ENCODE assay signal across 9 cellular contexts in genomic region chr12:11749943-11750690, GRCh38.
DNase-seq lines count a peak whose midpoint lies in the region; ATAC-seq and TF ChIP-seq lines count a peak whose summit lies in the region.
"Had no signal": no experiment of that assay in that cellular context is flagged by ENCODE, and none has a peak within 500 bp of the region (broad histone marks: within the 10 kb centered on the region; RNA-seq: fewer than 3 reads in every experiment).

No MANE protein-coding gene starts in this region.

- no peak overlapping the region for H3K4me3 Mint-ChIP-seq in glutamatergic neuron (ENCODE audit: unreplicated experiment)
- H3K4me3 Mint-ChIP-seq: T-helper 1 cell treated with Interleukin-12 subunit alpha and Interleukin-12 subunit beta and Interleukin-4 antibody, amounts not matched to agents 30 μg/mL and 1 μg/mL, for 36 hours had no signal

- DNase-seq in GM13977 (ENCODE audit: low spot score) = peak; percentile 53
- DNase-seq in right lobe of liver = peak in 1 of 3 donors; percentile 44
- DNase-seq in SK-N-DZ (ENCODE audit: low spot score) = no peak
- DNase-seq in glutamatergic neuron = no peak
- no peak for DNase-seq in NCI-H2171 (lab: John Stamatoyannopoulos, UW)
- no peak for DNase-seq in AG08395 (ENCODE audit: low spot score)

- intact Hi-C loops in right lobe of liver (cut with DNase I) = no loop called here

- H3K9me3 Mint-ChIP-seq in glutamatergic neuron (ENCODE audit: unreplicated experiment) = peaks cover 1% of the 10 kb centered on the region
- H3K9me3 Mint-ChIP-seq: T-helper 1 cell treated with Interleukin-12 subunit alpha and Interleukin-12 subunit beta and Interleukin-4 antibody, amounts not matched to agents 30 μg/mL and 1 μg/mL, for 36 hours had no signal

- H3K27ac Mint-ChIP-seq in glutamatergic neuron (ENCODE audit: unreplicated experiment) = no peak overlapping the region
- H3K27ac Mint-ChIP-seq: T-helper 1 cell treated with Interleukin-12 subunit alpha and Interleukin-12 subunit beta and Interleukin-4 antibody, amounts not matched to agents 30 μg/mL and 1 μg/mL, for 36 hours had no signal

- H3K27me3 ChIP-seq in right lobe of liver = no peaks in the 10 kb centered on the region

- no peak overlapping the region for H3K4me3 ChIP-seq in right lobe of liver

- peak; percentile 41 for ATAC-seq in GM21423 (IDR thresholded peaks at IDR 0.05; ENCODE audit: unreplicated experiment)
- peak; percentile 47 for ATAC-seq in HG03571 (IDR thresholded peaks at IDR 0.05; ENCODE audit: unreplicated experiment)
- ATAC-seq in right lobe of liver = peak; percentile 37 to 64 (median 46)

- TF ChIP-seq CTCF in GM13977 (IDR thresholded peaks at IDR 0.05; ENCODE audit: extremely low read depth, insufficient read depth, missing control alignments) (no peak), right lobe of liver (IDR thresholded peaks at IDR 0.05) (no peak), glutamatergic neuron (IDR thresholded peaks at IDR 0.05; ENCODE audit: partially characterized antibody, unreplicated experiment) (no peak)

- in situ Hi-C loops in GM13977 (cut with MboI; ENCODE audit: low pct_unique_long_range_greater_than_20kb, low sequenced_read_pairs, unreplicated experiment) = loop anchor here (25.0 kb wide), 1 partner anchor 262 kb away; no protein-coding TSS in a partner anchor

- no peaks in the 10 kb centered on the region for H3K27me3 Mint-ChIP-seq in glutamatergic neuron (ENCODE audit: unreplicated experiment)

- WGBS in right lobe of liver (ENCODE audit: insufficient coverage, low coverage, low lambda C conversion rate, missing lambda C conversion rate) = 61% methylated on average over 8 of the region's 11 CpGs

- TF ChIP-seq POLR2A in right lobe of liver (IDR thresholded peaks at IDR 0.05) = no peak

- H3K4me1 Mint-ChIP-seq in glutamatergic neuron (ENCODE audit: low read depth, unreplicated experiment) = peaks cover 5% of the 10 kb centered on the region

- H3K4me1 ChIP-seq in right lobe of liver = no peaks in the 10 kb centered on the region

- no peaks in the 10 kb centered on the region for H3K9me3 ChIP-seq in right lobe of liver

- H3K27ac ChIP-seq in right lobe of liver = peak overlapping the region in 1 of 3 donors; percentile 31

- H3K36me3 Mint-ChIP-seq in glutamatergic neuron (ENCODE audit: unreplicated experiment) = no peaks in the 10 kb centered on the region

- H3K36me3 ChIP-seq in right lobe of liver = peaks cover 0 to 10% (median 3%) of the 10 kb centered on the region in 4 donors
